ENCODE assay signal across 1 cellular context in the genomic region with DNA sequence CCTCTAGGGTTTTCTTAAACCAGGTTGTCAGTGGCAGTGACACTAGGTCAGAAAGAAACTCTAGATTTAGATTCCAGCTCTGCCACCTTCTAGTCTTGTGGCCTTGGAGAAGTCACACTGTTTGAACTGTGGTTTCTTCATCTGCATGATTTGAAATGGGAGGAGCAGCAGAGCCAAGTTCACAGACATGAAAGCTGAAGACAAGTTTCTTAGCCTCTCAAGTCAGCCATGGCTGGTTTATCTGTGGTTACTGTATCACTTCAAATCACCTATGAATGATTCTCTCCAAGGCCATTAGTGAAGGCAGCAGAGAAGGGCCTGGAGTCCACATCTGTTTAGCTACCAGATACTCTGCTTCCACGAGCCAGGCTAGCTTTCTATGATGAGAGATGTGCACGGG.
TF ChIP-seq lines count a peak whose summit lies in the region.

No MANE protein-coding gene starts in this region.

TF ChIP-seq in HCT116, 20 proteins besides CTCF, POLR2A, EP300 and RAD21:
- TF ChIP-seq SP1 (IDR thresholded peaks at IDR 0.05; ENCODE audit: low read depth) (no peak), EGR1 (IDR thresholded peaks at IDR 0.05; ENCODE audit: low read depth) (no peak), SRF (IDR thresholded peaks at IDR 0.05; ENCODE audit: low read depth) (no peak), ATF3 (IDR thresholded peaks at IDR 0.05) (no peak), YY1 (IDR thresholded peaks at IDR 0.05; ENCODE audit: extremely low read depth, insufficient replicate concordance, low read depth, low read length) (no peak), ZFX (IDR thresholded peaks at IDR 0.05) (no peak), SIN3A (IDR thresholded peaks at IDR 0.05; ENCODE audit: low read depth) (no peak), ELF1 (IDR thresholded peaks at IDR 0.05; ENCODE audit: borderline replicate concordance, low read depth) (no peak), ZNF274 (IDR thresholded peaks at IDR 0.05; ENCODE audit: low read depth, low read length) (no peak), JUND (IDR thresholded peaks at IDR 0.05) (no peak), EZH2 (IDR thresholded peaks at IDR 0.05) (no peak), ZBTB33 (IDR thresholded peaks at IDR 0.05; ENCODE audit: extremely low read depth, insufficient replicate concordance, low read length) (no peak), CBX3 (IDR thresholded peaks at IDR 0.05; ENCODE audit: low read depth) (no peak), MAX (IDR thresholded peaks at IDR 0.05) (no peak), CEBPB (IDR thresholded peaks at IDR 0.05; ENCODE audit: low read depth) (no peak), FOSL1 (IDR thresholded peaks at IDR 0.05; ENCODE audit: low read depth) (no peak), POLR2AphosphoS5 (IDR thresholded peaks at IDR 0.05; ENCODE audit: low read depth, low read length) (no peak), EZH2phosphoT487 (IDR thresholded peaks at IDR 0.05; ENCODE audit: borderline replicate concordance) (no peak)
- TF ChIP-seq, protein P1, sequence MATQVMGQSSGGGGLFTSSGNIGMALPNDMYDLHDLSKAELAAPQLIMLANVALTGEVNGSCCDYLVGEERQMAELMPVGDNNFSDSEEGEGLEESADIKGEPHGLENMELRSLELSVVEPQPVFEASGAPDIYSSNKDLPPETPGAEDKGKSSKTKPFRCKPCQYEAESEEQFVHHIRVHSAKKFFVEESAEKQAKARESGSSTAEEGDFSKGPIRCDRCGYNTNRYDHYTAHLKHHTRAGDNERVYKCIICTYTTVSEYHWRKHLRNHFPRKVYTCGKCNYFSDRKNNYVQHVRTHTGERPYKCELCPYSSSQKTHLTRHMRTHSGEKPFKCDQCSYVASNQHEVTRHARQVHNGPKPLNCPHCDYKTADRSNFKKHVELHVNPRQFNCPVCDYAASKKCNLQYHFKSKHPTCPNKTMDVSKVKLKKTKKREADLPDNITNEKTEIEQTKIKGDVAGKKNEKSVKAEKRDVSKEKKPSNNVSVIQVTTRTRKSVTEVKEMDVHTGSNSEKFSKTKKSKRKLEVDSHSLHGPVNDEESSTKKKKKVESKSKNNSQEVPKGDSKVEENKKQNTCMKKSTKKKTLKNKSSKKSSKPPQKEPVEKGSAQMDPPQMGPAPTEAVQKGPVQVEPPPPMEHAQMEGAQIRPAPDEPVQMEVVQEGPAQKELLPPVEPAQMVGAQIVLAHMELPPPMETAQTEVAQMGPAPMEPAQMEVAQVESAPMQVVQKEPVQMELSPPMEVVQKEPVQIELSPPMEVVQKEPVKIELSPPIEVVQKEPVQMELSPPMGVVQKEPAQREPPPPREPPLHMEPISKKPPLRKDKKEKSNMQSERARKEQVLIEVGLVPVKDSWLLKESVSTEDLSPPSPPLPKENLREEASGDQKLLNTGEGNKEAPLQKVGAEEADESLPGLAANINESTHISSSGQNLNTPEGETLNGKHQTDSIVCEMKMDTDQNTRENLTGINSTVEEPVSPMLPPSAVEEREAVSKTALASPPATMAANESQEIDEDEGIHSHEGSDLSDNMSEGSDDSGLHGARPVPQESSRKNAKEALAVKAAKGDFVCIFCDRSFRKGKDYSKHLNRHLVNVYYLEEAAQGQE (IDR thresholded peaks at IDR 0.05; ENCODE audit: low read depth) = no peak
